Comparison of ENCODE assay signal across 8 cellular contexts in the genomic region with DNA sequence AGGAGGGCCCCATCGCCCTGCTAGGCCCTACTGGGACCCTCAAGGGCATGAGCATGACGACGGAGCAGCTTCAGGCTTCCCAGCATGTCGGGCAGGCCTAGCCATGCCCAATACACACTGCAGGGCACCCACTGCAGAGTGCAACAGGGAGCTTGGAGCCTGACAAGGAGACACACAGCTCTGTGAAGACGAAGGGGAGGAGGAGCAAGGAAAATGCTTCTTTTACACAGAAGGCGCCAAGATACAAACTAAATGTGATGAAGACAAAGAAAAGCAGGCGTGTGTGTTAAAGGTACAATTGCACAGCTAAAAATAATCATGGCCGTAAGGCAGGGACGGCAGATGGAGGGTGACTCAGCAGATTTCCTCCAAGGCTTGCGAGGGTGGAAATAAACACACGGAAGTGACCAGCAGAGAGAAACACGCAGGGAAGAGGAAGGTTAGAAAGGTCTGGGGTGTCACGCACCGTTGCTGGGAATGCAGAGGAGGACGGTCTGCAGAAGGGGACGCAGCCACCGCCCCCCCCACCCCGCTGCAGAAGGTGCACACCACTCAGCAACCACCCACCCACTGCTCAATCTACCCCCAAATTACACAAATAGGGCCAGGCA.
DNase-seq lines count a peak whose midpoint lies in the region; ATAC-seq, FAIRE-seq and TF ChIP-seq lines count a peak whose summit lies in the region.

No MANE protein-coding gene starts in this region.

- H3K36me3 Mint-ChIP-seq in memory B cell = peaks cover 2% of the 10 kb centered on the region

- no peak for TF ChIP-seq CTCF in AG04449 (IDR thresholded peaks at IDR 0.05; ENCODE audit: insufficient read depth, low read length, missing control alignments)
- TF ChIP-seq CTCF in transverse colon (IDR thresholded peaks at IDR 0.05) = no peak

- H3K36me3 ChIP-seq in SJCRH30 = peaks cover 6% of the 10 kb centered on the region; the same call in 1 of the 2 replicates
- no peaks in the 10 kb centered on the region for H3K36me3 ChIP-seq in transverse colon

- peaks cover 49% of the 10 kb centered on the region for H3K4me1 Mint-ChIP-seq in memory B cell

- in situ Hi-C loops in transverse colon (cut with MboI; ENCODE audit: low pct_ligation_motif_present in 1 of 4, low pct_unique_long_range_greater_than_20kb in 1 of 4, low sequenced_read_pairs in 3 of 4) = no loop called here

- no peak for TF ChIP-seq EP300 in transverse colon (IDR thresholded peaks at IDR 0.05; ENCODE audit: low read depth)

- H3K9me3 ChIP-seq in SJCRH30 (replicated peaks) (no peaks in the 10 kb centered on the region), transverse colon (no peaks in the 10 kb centered on the region)

- no peak for DNase-seq in AG04449 (ENCODE audit: low read depth, low spot score)
- no peak for DNase-seq in GM12891 (ENCODE audit: insufficient read length, low spot score)
- no peak for DNase-seq in SJCRH30
- peak; percentile 86 to 94 for DNase-seq in dermis microvascular lymphatic vessel endothelial cell (ENCODE audit: low read depth in 2 of 2)
- no peak for DNase-seq in memory B cell (ENCODE audit: low spot score in 2 of 2)
- peak; percentile 72 for DNase-seq in transverse colon

- CTCF ChIA-PET in AG04449 (lab: Yijun Ruan, JAX) = interaction anchor here (0.8 to 1.2 kb wide), 3 partner anchors 9 to 183 kb away, joined by 3 to 4 read pairs (median 3); a partner anchor contains a TSS

- H3K9me3 Mint-ChIP-seq in memory B cell = no peaks in the 10 kb centered on the region

- intact Hi-C loops in transverse colon (cut with DNase I; ENCODE audit: low total_unique reads) = no loop called here

- H3K27ac ChIP-seq in SJCRH30 (peak overlapping the region; percentile 15; the same call in 1 of the 2 replicates), transverse colon (peak overlapping the region; percentile 57 to 82 (median 80))

- POLR2A ChIA-PET in AG04449 (lab: Yijun Ruan, JAX) = interaction anchor here (0.9 to 1.1 kb wide), 2 partner anchors 17 to 183 kb away, joined by 3 read pairs; no protein-coding TSS in a partner anchor

- H3K4me3 ChIP-seq in AG04449 (ENCODE audit: low read depth, low read length) (peak overlapping the region; percentile 12; the same call in 1 of the 2 replicates), SJCRH30 (no peak overlapping the region), transverse colon (peak overlapping the region in 1 of 4 donors; percentile 8)

- FAIRE-seq in GM12891 (lab: Jason Lieb, UNC) = peak; percentile 79

- H3K4me1 ChIP-seq in SJCRH30 (peaks cover 30% of the 10 kb centered on the region), transverse colon (peaks cover 23 to 72% (median 48%) of the 10 kb centered on the region in 4 donors)

- peak overlapping the region; percentile 46 for H3K4me3 Mint-ChIP-seq in memory B cell

- no peaks in the 10 kb centered on the region for H3K27me3 Mint-ChIP-seq in memory B cell

- TF ChIP-seq POLR2A in GM12891 (IDR thresholded peaks at IDR 0.05; ENCODE audit: low read depth, low read length) = no peak
- no peak for TF ChIP-seq POLR2A in transverse colon (IDR thresholded peaks at IDR 0.05)

- WGBS in transverse colon (ENCODE audit: low coverage in 1 of 2), 2 donors = 5 to 36% methylated on average over 5 to 18 of the region's 18 CpGs

- H3K27ac Mint-ChIP-seq in memory B cell = peak overlapping the region; percentile 17

- H3K27me3 ChIP-seq in SJCRH30 (no peaks in the 10 kb centered on the region), transverse colon (no peaks in the 10 kb centered on the region)

- peak; percentile 73 for ATAC-seq in memory B cell (ENCODE audit: low read depth)
- ATAC-seq in HG02870 (IDR thresholded peaks at IDR 0.05; ENCODE audit: unreplicated experiment) = no peak
- ATAC-seq in HG03565 (IDR thresholded peaks at IDR 0.05; ENCODE audit: unreplicated experiment) = no peak

TF ChIP-seq in GM12891, 5 proteins besides CTCF, POLR2A, EP300 and RAD21:
- TF ChIP-seq POLR2AphosphoS5 (IDR thresholded peaks at IDR 0.05; ENCODE audit: low read depth, low read length) (no peak), SPI1 (IDR thresholded peaks at IDR 0.05; ENCODE audit: low read depth, low read length) (no peak), PAX5 (IDR thresholded peaks at IDR 0.05; ENCODE audit: insufficient read depth, low read length, severe bottlenecking) (no peak), POU2F2 (IDR thresholded peaks at IDR 0.05; ENCODE audit: low read depth, low read length) (no peak), TAF1 (IDR thresholded peaks at IDR 0.05; ENCODE audit: low read depth, low read length) (no peak)

Comparison
In these comparisons a context has a peak if more than half of its experiments do, and no peak if none do; other contexts are left out.
1. DNase-seq: peak in dermis microvascular lymphatic vessel endothelial cell (2 of 2) and transverse colon (single experiment); none in AG04449 (single experiment), GM12891 (single experiment), SJCRH30 (0 of 2) and memory B cell (0 of 2).